Comparison of ENCODE assay signal across 8 cellular contexts in the genomic region with DNA sequence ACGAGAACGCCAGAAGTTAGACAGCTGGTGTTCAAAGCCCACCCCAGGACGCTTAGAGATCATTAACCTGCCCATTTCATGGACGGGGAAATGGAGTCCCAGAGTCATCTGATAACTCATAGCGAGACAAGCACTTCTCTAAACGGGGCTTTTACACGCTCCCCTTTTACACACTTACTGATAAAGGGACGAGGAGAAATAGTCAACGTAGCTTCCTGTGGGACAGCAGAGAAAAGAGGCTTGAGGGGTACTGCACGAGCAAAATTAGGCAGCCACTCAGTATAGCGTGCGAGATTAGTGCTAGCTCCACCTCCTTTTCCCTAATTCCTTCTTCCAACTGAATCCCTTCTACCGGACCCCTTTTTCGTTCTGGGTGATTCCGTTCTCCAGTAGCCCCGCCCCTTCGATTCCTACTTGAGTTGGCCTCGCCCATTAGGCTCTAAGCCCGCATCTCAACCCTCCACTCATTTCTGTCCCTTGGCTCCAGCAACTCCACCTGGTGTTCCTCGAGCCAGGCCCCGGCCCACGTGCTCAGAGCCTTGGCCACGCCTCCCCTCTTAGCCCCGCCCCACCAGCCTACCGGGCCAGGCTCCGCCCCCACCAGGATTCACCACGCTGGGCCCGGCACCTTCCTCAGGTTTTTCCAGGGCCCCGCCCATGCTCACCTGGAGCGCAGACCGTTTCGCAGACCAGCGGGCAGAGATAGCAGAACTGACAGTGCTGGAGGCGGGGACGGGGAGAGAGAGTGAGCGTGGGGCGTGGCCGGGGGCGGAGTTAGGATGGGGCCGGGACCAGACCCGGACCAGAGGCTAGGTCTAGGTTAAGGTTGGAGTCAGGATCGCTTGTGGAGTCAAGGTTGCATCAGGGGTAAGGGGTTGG. TPM values are rescaled to one million over a fixed set of nuclear protein-coding genes. Genes with fewer than 3 reads are reported as not detected.
DNase-seq lines count a peak whose midpoint lies in the region; ATAC-seq and TF ChIP-seq lines count a peak whose summit lies in the region.

No MANE protein-coding gene starts in this region.

- H3K4me1 Mint-ChIP-seq in activated T-cell treated with anti-CD3 and anti-CD28 coated beads, Interleukin-2, amount 50 U/mL, for 4 hours (ENCODE audit: low read depth): peaks cover 21% of the 10 kb centered on the region

- H3K9me3 Mint-ChIP-seq in activated T-cell treated with anti-CD3 and anti-CD28 coated beads, Interleukin-2, amount 50 U/mL, for 4 hours: peaks cover 5% of the 10 kb centered on the region

- no peak for TF ChIP-seq POLR2A in ovary (IDR thresholded peaks at IDR 0.05)

- peaks cover 78% of the 10 kb centered on the region for H3K27me3 Mint-ChIP-seq in activated T-cell treated with anti-CD3 and anti-CD28 coated beads, Interleukin-2, amount 50 U/mL, for 4 hours (ENCODE audit: low read depth)

- H3K4me3 Mint-ChIP-seq in activated T-cell treated with anti-CD3 and anti-CD28 coated beads, Interleukin-2, amount 50 U/mL, for 4 hours: peak overlapping the region; percentile 62

- no peak overlapping the region for H3K4me3 ChIP-seq in ovary

- no peak overlapping the region for H3K27ac ChIP-seq in ovary

- no peak for TF ChIP-seq CTCF in ovary (IDR thresholded peaks at IDR 0.05)

- no peaks in the 10 kb centered on the region for H3K36me3 Mint-ChIP-seq in activated T-cell treated with anti-CD3 and anti-CD28 coated beads, Interleukin-2, amount 50 U/mL, for 4 hours (ENCODE audit: insufficient read depth)

- intact Hi-C loops in Right ventricle myocardium inferior (cut with DNase I) (no loop called here), cardiac septum (cut with DNase I) (loop anchor here (2.0 kb wide), 1 partner anchor 33 kb away; a partner anchor contains a TSS), head of caudate nucleus (cut with DNase I) (no loop called here), ovary (cut with DNase I) (no loop called here)

- no peaks in the 10 kb centered on the region for H3K9me3 ChIP-seq in ovary

- DNase-seq in Right ventricle myocardium inferior (ENCODE audit: missing footprints) (peak; percentile 74), cardiac septum (ENCODE audit: low spot score) (no peak), NCI-H2196 (lab: John Stamatoyannopoulos, UW; ENCODE audit: unreplicated experiment) (peak; percentile 98), head of caudate nucleus (peak in 26 of 42 donors; percentile 17 to 65 (median 38)), ovary (peak; percentile 39 to 79 (median 62))
- peak; percentile 21 for DNase-seq in activated T-cell treated with anti-CD3 and anti-CD28 coated beads, Interleukin-2, amount 50 U/mL, for 4 hours
- no peak for DNase-seq in central memory CD4-positive, alpha-beta T cell

- peaks cover 4% of the 10 kb centered on the region for H3K4me1 ChIP-seq in ovary (ENCODE audit: insufficient read depth)

- no peaks in the 10 kb centered on the region for H3K27me3 ChIP-seq in ovary

- TF ChIP-seq EP300 in ovary (IDR thresholded peaks at IDR 0.05): no peak

- H3K36me3 ChIP-seq in ovary: no peaks in the 10 kb centered on the region

- ATAC-seq in Right ventricle myocardium inferior (no peak), GM21737 (IDR thresholded peaks at IDR 0.05; ENCODE audit: unreplicated experiment) (no peak)
- ATAC-seq in activated T-cell treated with anti-CD3 and anti-CD28 coated beads, Interleukin-2, amount 50 U/mL, for 4 hours: peak; percentile 27 to 28

- WGBS in ovary, 3 donors: 6 to 8% (median 6%) methylated on average over 42 of the region's 42 CpGs

RNA-seq across cellular contexts. Expression of a gene that starts 3.6 kb away (rescaled TPM):
- 843 TPM for total RNA-seq in Right ventricle myocardium inferior
- 907 TPM for total RNA-seq in cardiac septum
- total RNA-seq in activated T-cell treated with anti-CD3 and anti-CD28 coated beads, Interleukin-2, amount 50 U/mL, for 4 hours: not detected
- total RNA-seq in ovary: 1 to 10 TPM in 5 of 7 donors, under 1 TPM in 2; 0.36 to 3.0 (median 2.1) TPM
- polyA plus RNA-seq in ovary: 10 to 100 TPM in 1 of 2 donors, 1 to 10 TPM in 1; 4.0 to 10.5 TPM

RNA-seq across cellular contexts. Expression of a gene that starts 6.0 kb away (rescaled TPM):
- total RNA-seq in Right ventricle myocardium inferior (28.5 TPM), cardiac septum (44.1 TPM), ovary (10 to 100 TPM in 2 of 7 donors, 1 to 10 TPM in 5; 1.2 to 12.2 (median 8.2) TPM)
- under 1 TPM; 0.37 to 0.43 (median 0.38) TPM for total RNA-seq in activated T-cell treated with anti-CD3 and anti-CD28 coated beads, Interleukin-2, amount 50 U/mL, for 4 hours
- polyA plus RNA-seq in ovary: 1 to 10 TPM; 1.1 to 5.1 TPM

RNA-seq across cellular contexts. Expression of a gene that starts 32.2 kb away (rescaled TPM):
- 4.1 TPM for total RNA-seq in Right ventricle myocardium inferior
- 10.1 TPM for total RNA-seq in cardiac septum
- 1 to 10 TPM; 3.4 to 5.0 (median 4.0) TPM for total RNA-seq in activated T-cell treated with anti-CD3 and anti-CD28 coated beads, Interleukin-2, amount 50 U/mL, for 4 hours
- total RNA-seq in ovary: 1 to 10 TPM in 6 of 7 donors, under 1 TPM in 1; 0.72 to 6.1 (median 3.2) TPM
- polyA plus RNA-seq in ovary: 1 to 10 TPM in 1 of 2 donors, under 1 TPM in 1; 0.55 to 5.8 TPM

RNA-seq across cellular contexts. Expression of a gene that starts 32.6 kb away (rescaled TPM):
- 1.8 TPM for total RNA-seq in Right ventricle myocardium inferior
- total RNA-seq in cardiac septum: 1.0 TPM
- 1 to 10 TPM; 1.5 to 2.9 (median 2.6) TPM for total RNA-seq in activated T-cell treated with anti-CD3 and anti-CD28 coated beads, Interleukin-2, amount 50 U/mL, for 4 hours
- 1 to 10 TPM in 1 of 7 donors, under 1 TPM in 3, not detected in 3; 0.45 to 1.5 (median 0.46) TPM for total RNA-seq in ovary
- polyA plus RNA-seq in ovary: under 1 TPM in 1 of 2 donors, not detected in 1; 0.42 TPM

RNA-seq across cellular contexts. Expression of a gene that starts 37.4 kb away (rescaled TPM):
- 21.1 TPM for total RNA-seq in Right ventricle myocardium inferior
- 24.7 TPM for total RNA-seq in cardiac septum
- total RNA-seq in activated T-cell treated with anti-CD3 and anti-CD28 coated beads, Interleukin-2, amount 50 U/mL, for 4 hours: 1 to 10 TPM; 4.0 to 6.3 (median 4.2) TPM
- total RNA-seq in ovary: 1 to 10 TPM; 6.6 to 9.8 (median 8.5) TPM
- polyA plus RNA-seq in ovary: 1 to 10 TPM in 1 of 2 donors, under 1 TPM in 1; 0.82 to 8.9 TPM

Comparison
In these comparisons a context has a peak if more than half of its experiments do, and no peak if none do; other contexts are left out.
1. DNase-seq: peak in Right ventricle myocardium inferior (single experiment), NCI-H2196 (single experiment), activated T-cell treated with anti-CD3 and anti-CD28 coated beads, Interleukin-2, amount 50 U/mL, for 4 hours (single experiment), head of caudate nucleus (26 of 42) and ovary (5 of 5); none in cardiac septum (single experiment) and central memory CD4-positive, alpha-beta T cell (single experiment).
2. ATAC-seq: peak in activated T-cell treated with anti-CD3 and anti-CD28 coated beads, Interleukin-2, amount 50 U/mL, for 4 hours (2 of 2); none in Right ventricle myocardium inferior (single experiment) and GM21737 (single experiment).
3. RNA of a gene that starts 3.6 kb away (total RNA-seq): 907 TPM in cardiac septum (single experiment) and 843 TPM in Right ventricle myocardium inferior (single experiment); 0.36 to 3.0 TPM in ovary and not detected in activated T-cell treated with anti-CD3 and anti-CD28 coated beads, Interleukin-2, amount 50 U/mL, for 4 hours; every median in the first group is over 100 times any median in the second.